Comparison of ENCODE assay signal across 1 cellular context in the genomic region with DNA sequence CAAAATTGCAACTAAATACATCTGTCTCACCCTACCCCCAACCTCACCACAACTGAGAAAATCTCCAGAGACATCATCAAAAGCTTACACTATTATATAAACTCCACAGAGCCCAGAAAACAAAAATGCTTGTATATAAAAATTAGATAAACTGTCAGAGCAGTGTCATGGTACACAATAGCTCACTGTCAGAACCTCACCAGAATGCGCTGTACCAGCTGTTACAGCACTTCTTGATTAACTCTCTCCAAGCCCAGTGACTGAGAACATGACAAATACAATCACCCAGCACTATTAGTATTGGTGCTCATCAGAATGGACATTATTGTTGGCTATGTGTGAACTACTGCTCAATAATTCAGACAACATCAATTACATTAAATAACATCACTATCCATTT.
TF ChIP-seq lines count a peak whose summit lies in the region.

No MANE protein-coding gene starts in this region.

TF ChIP-seq in IMR-90, 13 proteins besides CTCF, POLR2A, EP300 and RAD21 (continued from another document):
- TF ChIP-seq, protein P1, sequence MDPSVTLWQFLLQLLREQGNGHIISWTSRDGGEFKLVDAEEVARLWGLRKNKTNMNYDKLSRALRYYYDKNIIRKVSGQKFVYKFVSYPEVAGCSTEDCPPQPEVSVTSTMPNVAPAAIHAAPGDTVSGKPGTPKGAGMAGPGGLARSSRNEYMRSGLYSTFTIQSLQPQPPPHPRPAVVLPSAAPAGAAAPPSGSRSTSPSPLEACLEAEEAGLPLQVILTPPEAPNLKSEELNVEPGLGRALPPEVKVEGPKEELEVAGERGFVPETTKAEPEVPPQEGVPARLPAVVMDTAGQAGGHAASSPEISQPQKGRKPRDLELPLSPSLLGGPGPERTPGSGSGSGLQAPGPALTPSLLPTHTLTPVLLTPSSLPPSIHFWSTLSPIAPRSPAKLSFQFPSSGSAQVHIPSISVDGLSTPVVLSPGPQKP (IDR thresholded peaks at IDR 0.05; ENCODE audit: borderline replicate concordance, low read depth, low read length) = no peak
- TF ChIP-seq MAFK (IDR thresholded peaks at IDR 0.05; ENCODE audit: low read depth, low read length) (no peak), SMC3 (IDR thresholded peaks at IDR 0.05; ENCODE audit: low read depth, low read length) (no peak), FOS (IDR thresholded peaks at IDR 0.05; ENCODE audit: low read depth, low read length) (no peak), BHLHE40 (IDR thresholded peaks at IDR 0.05; ENCODE audit: low read depth, low read length) (no peak)
TF ChIP-seq in IMR-90: peak in this region for 0.
